Comparison of ENCODE assay signal across 1 cellular context in the genomic region with DNA sequence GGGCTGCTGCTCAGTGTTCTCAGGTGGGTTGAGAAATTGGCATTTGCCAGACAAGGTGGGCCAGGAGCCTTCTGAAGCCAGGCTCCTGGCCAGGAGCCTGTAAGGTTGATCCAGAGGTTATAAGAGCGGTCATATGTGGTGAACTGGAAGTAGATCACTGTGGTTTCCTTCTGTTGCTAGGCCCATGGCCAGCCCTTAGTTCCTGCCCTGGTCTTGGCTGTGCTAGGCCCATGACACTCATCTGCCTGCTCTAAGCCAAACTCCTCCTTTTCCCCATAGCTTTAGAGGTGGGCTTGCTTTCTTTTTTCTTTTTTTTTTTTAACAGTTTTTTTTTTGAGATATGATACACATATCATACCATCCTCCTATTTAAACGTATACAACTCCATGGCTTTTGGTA.
TF ChIP-seq lines count a peak whose summit lies in the region.

No MANE protein-coding gene starts in this region.

TF ChIP-seq in GM12878, 131 proteins besides CTCF, POLR2A, EP300 and RAD21 (continued from another document):
- TF ChIP-seq, protein P1, sequence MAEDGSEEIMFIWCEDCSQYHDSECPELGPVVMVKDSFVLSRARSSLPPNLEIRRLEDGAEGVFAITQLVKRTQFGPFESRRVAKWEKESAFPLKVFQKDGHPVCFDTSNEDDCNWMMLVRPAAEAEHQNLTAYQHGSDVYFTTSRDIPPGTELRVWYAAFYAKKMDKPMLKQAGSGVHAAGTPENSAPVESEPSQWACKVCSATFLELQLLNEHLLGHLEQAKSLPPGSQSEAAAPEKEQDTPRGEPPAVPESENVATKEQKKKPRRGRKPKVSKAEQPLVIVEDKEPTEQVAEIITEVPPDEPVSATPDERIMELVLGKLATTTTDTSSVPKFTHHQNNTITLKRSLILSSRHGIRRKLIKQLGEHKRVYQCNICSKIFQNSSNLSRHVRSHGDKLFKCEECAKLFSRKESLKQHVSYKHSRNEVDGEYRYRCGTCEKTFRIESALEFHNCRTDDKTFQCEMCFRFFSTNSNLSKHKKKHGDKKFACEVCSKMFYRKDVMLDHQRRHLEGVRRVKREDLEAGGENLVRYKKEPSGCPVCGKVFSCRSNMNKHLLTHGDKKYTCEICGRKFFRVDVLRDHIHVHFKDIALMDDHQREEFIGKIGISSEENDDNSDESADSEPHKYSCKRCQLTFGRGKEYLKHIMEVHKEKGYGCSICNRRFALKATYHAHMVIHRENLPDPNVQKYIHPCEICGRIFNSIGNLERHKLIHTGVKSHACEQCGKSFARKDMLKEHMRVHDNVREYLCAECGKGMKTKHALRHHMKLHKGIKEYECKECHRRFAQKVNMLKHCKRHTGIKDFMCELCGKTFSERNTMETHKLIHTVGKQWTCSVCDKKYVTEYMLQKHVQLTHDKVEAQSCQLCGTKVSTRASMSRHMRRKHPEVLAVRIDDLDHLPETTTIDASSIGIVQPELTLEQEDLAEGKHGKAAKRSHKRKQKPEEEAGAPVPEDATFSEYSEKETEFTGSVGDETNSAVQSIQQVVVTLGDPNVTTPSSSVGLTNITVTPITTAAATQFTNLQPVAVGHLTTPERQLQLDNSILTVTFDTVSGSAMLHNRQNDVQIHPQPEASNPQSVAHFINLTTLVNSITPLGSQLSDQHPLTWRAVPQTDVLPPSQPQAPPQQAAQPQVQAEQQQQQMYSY (CRISPR knock-in tag; IDR thresholded peaks at IDR 0.05), result no peak
- no peak for TF ChIP-seq CHD2 (IDR thresholded peaks at IDR 0.05; ENCODE audit: borderline replicate concordance, low read depth, low read length)
